Comparison of ENCODE assay signal across 13 cellular contexts in the genomic region with DNA sequence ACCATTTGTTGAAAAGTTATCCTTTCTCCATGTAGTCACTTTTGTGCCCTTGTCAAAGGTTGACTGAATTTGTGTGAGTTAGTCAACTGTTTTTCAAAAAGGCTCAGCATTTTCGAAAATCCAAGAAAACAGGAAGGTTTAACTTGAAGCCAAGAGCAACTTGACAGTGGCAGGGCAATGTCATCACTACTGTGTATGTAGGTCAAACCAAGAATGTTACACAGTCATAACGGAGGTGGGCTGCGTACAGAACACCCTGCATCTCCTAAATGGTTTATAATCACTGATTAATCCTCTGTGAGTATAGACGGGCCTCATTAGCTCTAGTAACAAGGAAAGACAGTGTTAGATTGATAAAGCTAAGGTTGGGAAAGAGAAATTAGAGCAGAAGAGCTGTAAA.
DNase-seq lines count a peak whose midpoint lies in the region; ATAC-seq lines count a peak whose summit lies in the region.
"Had no signal": no experiment of that assay in that cellular context is flagged by ENCODE, and none has a peak within 500 bp of the region (broad histone marks: within the 10 kb centered on the region; RNA-seq: fewer than 3 reads in every experiment).

No MANE protein-coding gene starts in this region.

- DNase-seq in activated CD4-positive, alpha-beta memory T cell treated with anti-CD3 and anti-CD28 coated beads, Interleukin-2, amount 10 ng/mL, durations not matched to agents 7 days and 5 days, result no peak
- DNase-seq in activated CD4-positive, alpha-beta memory T cell treated with anti-CD3 and anti-CD28 coated beads for 36 hours, result no peak
- no peak for DNase-seq in stimulated activated naive CD8-positive, alpha-beta T cell treated with anti-CD3 and anti-CD28 coated beads, Interleukin-15, amount 100 ng/mL, for 72 hours
- no peak for DNase-seq in stimulated activated naive CD8-positive, alpha-beta T cell treated with anti-CD3 and anti-CD28 coated beads, Interleukin-15, Interleukin-2, amounts not matched to agents 100 U/mL and 50 U/mL, for 24 hours
- DNase-seq in activated T-helper 2 cell treated with anti-CD3 and anti-CD28 coated beads, Interferon-gamma antibody, Interleukin-2, Interleukin-4, amounts not matched to agents 10 μg/mL and 5 μg/mL and 100 μg/mL, durations not matched to agents 14 hours and 24 hours and 36 hours (ENCODE audit: low spot score), result no peak
- DNase-seq: Calu3; CD8-positive, alpha-beta T cell; DMS79 treated with DMSO at 0.1 percent for 48 hours; GF-D8; GOT3; H7 had no signal

- intact Hi-C loops in activated CD4-positive, alpha-beta memory T cell treated with anti-CD3 and anti-CD28 coated beads for 36 hours (cut with micrococcal nuclease), result no loop called here
- intact Hi-C loops in activated T-helper 2 cell treated with anti-CD3 and anti-CD28 coated beads, Interferon-gamma antibody, Interleukin-2, Interleukin-4, amounts not matched to agents 10 μg/mL and 5 μg/mL and 100 μg/mL, durations not matched to agents 14 hours and 24 hours and 36 hours (cut with micrococcal nuclease), result no loop called here

- ATAC-seq in stimulated activated naive CD8-positive, alpha-beta T cell treated with anti-CD3 and anti-CD28 coated beads, Interleukin-15, amount 100 ng/mL, for 72 hours, result peak; percentile 45
- ATAC-seq in stimulated activated naive CD8-positive, alpha-beta T cell treated with anti-CD3 and anti-CD28 coated beads, Interleukin-15, Interleukin-2, amounts not matched to agents 100 U/mL and 50 U/mL, for 24 hours, result no peak
- no peak for ATAC-seq in GM18909 (IDR thresholded peaks at IDR 0.05; ENCODE audit: poor library complexity, unreplicated experiment)
- ATAC-seq: CD8-positive, alpha-beta T cell had no signal

- peak overlapping the region; percentile 63 for H3K27ac Mint-ChIP-seq in activated CD4-positive, alpha-beta memory T cell treated with anti-CD3 and anti-CD28 coated beads, Interleukin-2, amount 10 ng/mL, durations not matched to agents 7 days and 5 days
- no peak overlapping the region for H3K27ac Mint-ChIP-seq in activated CD4-positive, alpha-beta memory T cell treated with anti-CD3 and anti-CD28 coated beads for 36 hours
- no peak overlapping the region for H3K27ac Mint-ChIP-seq in stimulated activated naive CD8-positive, alpha-beta T cell treated with anti-CD3 and anti-CD28 coated beads, Interleukin-15, amount 100 ng/mL, for 72 hours
- H3K27ac Mint-ChIP-seq in activated T-helper 2 cell treated with anti-CD3 and anti-CD28 coated beads, Interferon-gamma antibody, Interleukin-2, Interleukin-4, amounts not matched to agents 10 μg/mL and 5 μg/mL and 100 μg/mL, durations not matched to agents 14 hours and 24 hours and 36 hours, result peak overlapping the region; percentile 55
- H3K27ac Mint-ChIP-seq: B cell; CD8-positive, alpha-beta T cell had no signal

- POLR2A ChIA-PET in activated CD4-positive, alpha-beta memory T cell treated with anti-CD3 and anti-CD28 coated beads, Interleukin-2, amount 10 ng/mL, durations not matched to agents 7 days and 5 days (lab: Charles Lee), result no interaction called here
- POLR2A ChIA-PET in activated CD4-positive, alpha-beta memory T cell treated with anti-CD3 and anti-CD28 coated beads for 36 hours (lab: Charles Lee), result no interaction called here

- H3K4me3 Mint-ChIP-seq in activated CD4-positive, alpha-beta memory T cell treated with anti-CD3 and anti-CD28 coated beads, Interleukin-2, amount 10 ng/mL, durations not matched to agents 7 days and 5 days, result no peak overlapping the region
- H3K4me3 Mint-ChIP-seq in activated CD4-positive, alpha-beta memory T cell treated with anti-CD3 and anti-CD28 coated beads for 36 hours, result no peak overlapping the region
- no peak overlapping the region for H3K4me3 Mint-ChIP-seq in stimulated activated naive CD8-positive, alpha-beta T cell treated with anti-CD3 and anti-CD28 coated beads, Interleukin-15, amount 100 ng/mL, for 72 hours
- no peak overlapping the region for H3K4me3 Mint-ChIP-seq in activated T-helper 2 cell treated with anti-CD3 and anti-CD28 coated beads, Interferon-gamma antibody, Interleukin-2, Interleukin-4, amounts not matched to agents 10 μg/mL and 5 μg/mL and 100 μg/mL, durations not matched to agents 14 hours and 24 hours and 36 hours (ENCODE audit: low read depth)
- H3K4me3 Mint-ChIP-seq: B cell; CD8-positive, alpha-beta T cell had no signal

- H3K9me3 Mint-ChIP-seq in activated CD4-positive, alpha-beta memory T cell treated with anti-CD3 and anti-CD28 coated beads, Interleukin-2, amount 10 ng/mL, durations not matched to agents 7 days and 5 days, result peaks cover 9% of the 10 kb centered on the region
- no peaks in the 10 kb centered on the region for H3K9me3 Mint-ChIP-seq in activated CD4-positive, alpha-beta memory T cell treated with anti-CD3 and anti-CD28 coated beads for 36 hours
- H3K9me3 Mint-ChIP-seq in stimulated activated naive CD8-positive, alpha-beta T cell treated with anti-CD3 and anti-CD28 coated beads, Interleukin-15, amount 100 ng/mL, for 72 hours, result peaks cover 0 to 6% of the 10 kb centered on the region in 2 donors
- peaks cover 10% of the 10 kb centered on the region for H3K9me3 Mint-ChIP-seq in activated T-helper 2 cell treated with anti-CD3 and anti-CD28 coated beads, Interferon-gamma antibody, Interleukin-2, Interleukin-4, amounts not matched to agents 10 μg/mL and 5 μg/mL and 100 μg/mL, durations not matched to agents 14 hours and 24 hours and 36 hours
- H3K9me3 Mint-ChIP-seq: CD8-positive, alpha-beta T cell had no signal

- H3K36me3 Mint-ChIP-seq in activated CD4-positive, alpha-beta memory T cell treated with anti-CD3 and anti-CD28 coated beads, Interleukin-2, amount 10 ng/mL, durations not matched to agents 7 days and 5 days (ENCODE audit: low read depth), result peaks cover 2% of the 10 kb centered on the region
- H3K36me3 Mint-ChIP-seq in activated CD4-positive, alpha-beta memory T cell treated with anti-CD3 and anti-CD28 coated beads for 36 hours, result peaks cover 3% of the 10 kb centered on the region
- H3K36me3 Mint-ChIP-seq in activated T-helper 2 cell treated with anti-CD3 and anti-CD28 coated beads, Interferon-gamma antibody, Interleukin-2, Interleukin-4, amounts not matched to agents 10 μg/mL and 5 μg/mL and 100 μg/mL, durations not matched to agents 14 hours and 24 hours and 36 hours (ENCODE audit: low read depth), result peaks cover 15% of the 10 kb centered on the region
- H3K36me3 Mint-ChIP-seq: CD8-positive, alpha-beta T cell had no signal

- peaks cover 32% of the 10 kb centered on the region for H3K4me1 Mint-ChIP-seq in activated CD4-positive, alpha-beta memory T cell treated with anti-CD3 and anti-CD28 coated beads, Interleukin-2, amount 10 ng/mL, durations not matched to agents 7 days and 5 days
- H3K4me1 Mint-ChIP-seq in activated CD4-positive, alpha-beta memory T cell treated with anti-CD3 and anti-CD28 coated beads for 36 hours (ENCODE audit: low read depth), result peaks cover 18% of the 10 kb centered on the region
- H3K4me1 Mint-ChIP-seq in stimulated activated naive CD8-positive, alpha-beta T cell treated with anti-CD3 and anti-CD28 coated beads, Interleukin-15, amount 100 ng/mL, for 72 hours, result peaks cover 12% of the 10 kb centered on the region
- H3K4me1 Mint-ChIP-seq in activated T-helper 2 cell treated with anti-CD3 and anti-CD28 coated beads, Interferon-gamma antibody, Interleukin-2, Interleukin-4, amounts not matched to agents 10 μg/mL and 5 μg/mL and 100 μg/mL, durations not matched to agents 14 hours and 24 hours and 36 hours (ENCODE audit: low read depth), result peaks cover 47% of the 10 kb centered on the region

- H3K27me3 Mint-ChIP-seq in activated CD4-positive, alpha-beta memory T cell treated with anti-CD3 and anti-CD28 coated beads, Interleukin-2, amount 10 ng/mL, durations not matched to agents 7 days and 5 days, result no peaks in the 10 kb centered on the region
- peaks cover 6% of the 10 kb centered on the region for H3K27me3 Mint-ChIP-seq in activated CD4-positive, alpha-beta memory T cell treated with anti-CD3 and anti-CD28 coated beads for 36 hours
- no peaks in the 10 kb centered on the region for H3K27me3 Mint-ChIP-seq in stimulated activated naive CD8-positive, alpha-beta T cell treated with anti-CD3 and anti-CD28 coated beads, Interleukin-15, amount 100 ng/mL, for 72 hours
- H3K27me3 Mint-ChIP-seq in activated T-helper 2 cell treated with anti-CD3 and anti-CD28 coated beads, Interferon-gamma antibody, Interleukin-2, Interleukin-4, amounts not matched to agents 10 μg/mL and 5 μg/mL and 100 μg/mL, durations not matched to agents 14 hours and 24 hours and 36 hours (ENCODE audit: low read depth), result no peaks in the 10 kb centered on the region

- CTCF ChIA-PET in activated CD4-positive, alpha-beta memory T cell treated with anti-CD3 and anti-CD28 coated beads, Interleukin-2, amount 10 ng/mL, durations not matched to agents 7 days and 5 days (lab: Charles Lee), result no interaction called here
- CTCF ChIA-PET in activated CD4-positive, alpha-beta memory T cell treated with anti-CD3 and anti-CD28 coated beads for 36 hours (lab: Charles Lee), result interaction anchor here (0.6 kb wide), 1 partner anchor 213 kb away, joined by 3 read pairs; no protein-coding TSS in a partner anchor

Comparison
In these comparisons a context has a peak if more than half of its experiments do, and no peak if none do; other contexts are left out.
1. H3K27ac Mint-ChIP-seq: peak in activated CD4-positive, alpha-beta memory T cell treated with anti-CD3 and anti-CD28 coated beads, Interleukin-2, amount 10 ng/mL, durations not matched to agents 7 days and 5 days (single experiment) and activated T-helper 2 cell treated with anti-CD3 and anti-CD28 coated beads, Interferon-gamma antibody, Interleukin-2, Interleukin-4, amounts not matched to agents 10 μg/mL and 5 μg/mL and 100 μg/mL, durations not matched to agents 14 hours and 24 hours and 36 hours (single experiment); none in activated CD4-positive, alpha-beta memory T cell treated with anti-CD3 and anti-CD28 coated beads for 36 hours (single experiment) and stimulated activated naive CD8-positive, alpha-beta T cell treated with anti-CD3 and anti-CD28 coated beads, Interleukin-15, amount 100 ng/mL, for 72 hours (0 of 2).